ENCODE assay signal across 11 cellular contexts in the genomic region with DNA sequence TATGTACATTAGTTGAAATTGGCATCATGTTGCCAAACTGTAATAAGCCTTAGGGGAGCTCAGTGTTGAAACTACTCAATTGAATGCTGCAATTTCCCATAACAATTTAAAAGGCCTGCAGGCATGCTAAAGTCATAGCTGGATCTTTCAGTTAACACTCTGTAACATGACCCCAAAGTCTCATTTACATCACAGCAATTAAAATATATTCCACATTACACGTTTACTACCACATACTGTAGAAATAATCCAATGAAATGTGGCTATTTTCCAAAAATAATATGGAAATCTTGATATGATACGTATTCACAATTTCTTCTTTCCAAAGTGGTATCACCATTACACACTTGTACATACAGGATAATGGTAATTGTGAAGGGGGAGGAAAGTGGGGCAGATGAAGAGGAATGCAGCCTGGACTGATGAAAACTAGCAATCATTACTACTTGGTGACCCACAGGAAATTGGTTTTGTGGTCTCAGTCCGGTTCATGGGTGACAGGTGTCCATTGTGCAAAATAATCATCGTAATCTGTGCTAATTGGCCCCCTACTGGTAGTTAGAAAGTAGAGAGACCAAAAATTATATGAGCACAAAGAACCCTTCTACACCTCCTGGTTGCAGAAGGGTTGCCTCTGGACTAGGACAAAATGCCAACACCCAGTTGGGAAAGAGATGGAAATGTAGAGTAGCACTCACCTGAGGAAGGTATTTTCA.
DNase-seq lines count a peak whose midpoint lies in the region; ATAC-seq and TF ChIP-seq lines count a peak whose summit lies in the region.
"Had no signal": no experiment of that assay in that cellular context is flagged by ENCODE, and none has a peak within 500 bp of the region (broad histone marks: within the 10 kb centered on the region; RNA-seq: fewer than 3 reads in every experiment).

No MANE protein-coding gene starts in this region.

- H3K27me3 ChIP-seq in left lung = no peaks in the 10 kb centered on the region

- no peak for TF ChIP-seq EP300 in Ishikawa (IDR thresholded peaks at IDR 0.05; ENCODE audit: borderline replicate concordance)

- TF ChIP-seq RAD21 in Ishikawa (IDR thresholded peaks at IDR 0.05; ENCODE audit: low read depth) = peak; percentile 16; the same call in 1 of the 2 replicates

- no peaks in the 10 kb centered on the region for H3K36me3 ChIP-seq in left lung
- H3K36me3 ChIP-seq: thoracic aorta had no signal

- no peak for TF ChIP-seq POLR2A in erythroblast (IDR thresholded peaks at IDR 0.05; ENCODE audit: low read length)

- DNase-seq in RKO (ENCODE audit: low spot score) = peak; percentile 14
- peak; percentile 42 for DNase-seq in fibroblast of villous mesenchyme (ENCODE audit: low read depth)
- no peak for DNase-seq in left lung
- no peak for DNase-seq in erythroblast (lab: John Stamatoyannopoulos, UW)
- DNase-seq: CD4-positive, alpha-beta memory T cell; NCI-H446 treated with DMSO at 0.1 percent for 48 hours had no signal

- no peak overlapping the region for H3K4me3 ChIP-seq in fibroblast of villous mesenchyme (ENCODE audit: low read depth, low read length)
- no peak overlapping the region for H3K4me3 ChIP-seq in left lung
- H3K4me3 ChIP-seq: thoracic aorta had no signal

- no peaks in the 10 kb centered on the region for H3K4me1 ChIP-seq in left lung

- no peaks in the 10 kb centered on the region for H3K9me3 ChIP-seq in left lung
- H3K9me3 ChIP-seq: thoracic aorta had no signal

- no peak for ATAC-seq in left lung
- ATAC-seq in HG03159 (IDR thresholded peaks at IDR 0.05; ENCODE audit: unreplicated experiment) = no peak
- ATAC-seq in GM21737 (IDR thresholded peaks at IDR 0.05; ENCODE audit: unreplicated experiment) = no peak

- TF ChIP-seq CTCF in C4-2B (conservative IDR thresholded peaks at IDR 0.05) (peak; percentile 31), fibroblast of villous mesenchyme (IDR thresholded peaks at IDR 0.05; ENCODE audit: insufficient read depth, low read depth, low read length) (peak; percentile 36), left lung (IDR thresholded peaks at IDR 0.05) (no peak)

- H3K27ac ChIP-seq in C4-2B (no peak overlapping the region), left lung (no peak overlapping the region)
- H3K27ac ChIP-seq: thoracic aorta had no signal

- intact Hi-C loops in left lung (cut with DNase I) = no loop called here

TF ChIP-seq in Ishikawa, 13 proteins besides CTCF, POLR2A, EP300 and RAD21:
- TF ChIP-seq TEAD4 (IDR thresholded peaks at IDR 0.05) = no peak; the same call in 1 of the 2 replicates
- no peak; the same call in 1 of the 2 replicates for TF ChIP-seq FOXM1 (IDR thresholded peaks at IDR 0.05; ENCODE audit: borderline replicate concordance, low read depth)
- TF ChIP-seq, protein P1, sequence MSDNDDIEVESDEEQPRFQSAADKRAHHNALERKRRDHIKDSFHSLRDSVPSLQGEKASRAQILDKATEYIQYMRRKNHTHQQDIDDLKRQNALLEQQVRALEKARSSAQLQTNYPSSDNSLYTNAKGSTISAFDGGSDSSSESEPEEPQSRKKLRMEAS (IDR thresholded peaks at IDR 0.05) = no peak
- TF ChIP-seq ZBTB7A (IDR thresholded peaks at IDR 0.05; ENCODE audit: low read depth) = no peak
- TF ChIP-seq CREB1 (IDR thresholded peaks at IDR 0.05; ENCODE audit: low read depth) = no peak
- TF ChIP-seq TAF1 (IDR thresholded peaks at IDR 0.05; ENCODE audit: low read depth) = no peak
- TF ChIP-seq CEBPB (IDR thresholded peaks at IDR 0.05) = no peak
- no peak for TF ChIP-seq YY1 (IDR thresholded peaks at IDR 0.05; ENCODE audit: low read depth)
- TF ChIP-seq, protein P2, sequence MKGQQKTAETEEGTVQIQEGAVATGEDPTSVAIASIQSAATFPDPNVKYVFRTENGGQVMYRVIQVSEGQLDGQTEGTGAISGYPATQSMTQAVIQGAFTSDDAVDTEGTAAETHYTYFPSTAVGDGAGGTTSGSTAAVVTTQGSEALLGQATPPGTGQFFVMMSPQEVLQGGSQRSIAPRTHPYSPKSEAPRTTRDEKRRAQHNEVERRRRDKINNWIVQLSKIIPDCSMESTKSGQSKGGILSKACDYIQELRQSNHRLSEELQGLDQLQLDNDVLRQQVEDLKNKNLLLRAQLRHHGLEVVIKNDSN (IDR thresholded peaks at IDR 0.05) = no peak
- TF ChIP-seq, protein P3, sequence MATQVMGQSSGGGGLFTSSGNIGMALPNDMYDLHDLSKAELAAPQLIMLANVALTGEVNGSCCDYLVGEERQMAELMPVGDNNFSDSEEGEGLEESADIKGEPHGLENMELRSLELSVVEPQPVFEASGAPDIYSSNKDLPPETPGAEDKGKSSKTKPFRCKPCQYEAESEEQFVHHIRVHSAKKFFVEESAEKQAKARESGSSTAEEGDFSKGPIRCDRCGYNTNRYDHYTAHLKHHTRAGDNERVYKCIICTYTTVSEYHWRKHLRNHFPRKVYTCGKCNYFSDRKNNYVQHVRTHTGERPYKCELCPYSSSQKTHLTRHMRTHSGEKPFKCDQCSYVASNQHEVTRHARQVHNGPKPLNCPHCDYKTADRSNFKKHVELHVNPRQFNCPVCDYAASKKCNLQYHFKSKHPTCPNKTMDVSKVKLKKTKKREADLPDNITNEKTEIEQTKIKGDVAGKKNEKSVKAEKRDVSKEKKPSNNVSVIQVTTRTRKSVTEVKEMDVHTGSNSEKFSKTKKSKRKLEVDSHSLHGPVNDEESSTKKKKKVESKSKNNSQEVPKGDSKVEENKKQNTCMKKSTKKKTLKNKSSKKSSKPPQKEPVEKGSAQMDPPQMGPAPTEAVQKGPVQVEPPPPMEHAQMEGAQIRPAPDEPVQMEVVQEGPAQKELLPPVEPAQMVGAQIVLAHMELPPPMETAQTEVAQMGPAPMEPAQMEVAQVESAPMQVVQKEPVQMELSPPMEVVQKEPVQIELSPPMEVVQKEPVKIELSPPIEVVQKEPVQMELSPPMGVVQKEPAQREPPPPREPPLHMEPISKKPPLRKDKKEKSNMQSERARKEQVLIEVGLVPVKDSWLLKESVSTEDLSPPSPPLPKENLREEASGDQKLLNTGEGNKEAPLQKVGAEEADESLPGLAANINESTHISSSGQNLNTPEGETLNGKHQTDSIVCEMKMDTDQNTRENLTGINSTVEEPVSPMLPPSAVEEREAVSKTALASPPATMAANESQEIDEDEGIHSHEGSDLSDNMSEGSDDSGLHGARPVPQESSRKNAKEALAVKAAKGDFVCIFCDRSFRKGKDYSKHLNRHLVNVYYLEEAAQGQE (IDR thresholded peaks at IDR 0.05; ENCODE audit: low read depth) = no peak
- TF ChIP-seq EGR1 (IDR thresholded peaks at IDR 0.05) = no peak
- TF ChIP-seq TCF12 (IDR thresholded peaks at IDR 0.05; ENCODE audit: low read depth) = no peak

Comparison
In these comparisons a context has a peak if more than half of its experiments do, and no peak if none do; other contexts are left out.
1. CTCF ChIP-seq: peak in C4-2B (single experiment) and fibroblast of villous mesenchyme (single experiment); none in left lung (0 of 2).
2. DNase-seq: peak in RKO (single experiment) and fibroblast of villous mesenchyme (single experiment); none in left lung (0 of 2) and erythroblast (0 of 2).